Comparison of ENCODE assay signal across 26 cellular contexts in the genomic region with DNA sequence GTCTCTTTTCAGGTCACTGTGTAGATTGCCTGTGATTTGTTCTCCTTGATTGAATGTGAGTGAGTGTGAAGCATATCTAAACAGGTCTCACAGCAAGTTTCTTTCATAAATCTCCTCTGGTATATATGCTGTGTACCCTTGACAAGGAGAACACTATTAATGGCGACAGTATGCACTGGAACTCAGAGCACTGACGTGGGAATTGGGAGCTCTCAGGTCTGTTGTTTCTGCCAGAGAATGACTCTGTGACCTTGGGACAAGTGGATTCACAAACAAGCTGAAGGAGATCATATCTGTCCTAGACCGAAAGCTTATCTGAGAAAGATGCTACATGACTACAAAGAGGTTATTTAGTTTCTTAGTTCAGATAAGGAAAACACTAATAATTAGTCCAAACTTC.
"Had no signal": no experiment of that assay in that cellular context is flagged by ENCODE, and none has a peak within 500 bp of the region (broad histone marks: within the 10 kb centered on the region; RNA-seq: fewer than 3 reads in every experiment).

No MANE protein-coding gene starts in this region.

- H3K9me3 ChIP-seq: heart right ventricle, neutrophil, right lobe of liver, thyroid gland, transverse colon, upper lobe of left lung had no signal

- H3K9ac ChIP-seq: neural progenitor cell, parathyroid adenoma had no signal

- ATAC-seq: natural killer cell; right lobe of liver; stimulated activated memory B cell treated with anti-CD40 and anti-IgM and Interleukin-4, amounts not matched to agents 10 μg/mL and 1 μg/mL and 100 μg/mL, for 72 hours; stimulated activated naive CD8-positive, alpha-beta T cell treated with anti-CD3 and anti-CD28 coated beads, Interleukin-15, amount 100 ng/mL, for 72 hours had no signal

- H2AFZ ChIP-seq: hepatocyte, neural progenitor cell, parathyroid adenoma had no signal

- H3K27ac ChIP-seq: heart right ventricle, hepatocyte, neural progenitor cell, neutrophil, parathyroid adenoma, right lobe of liver, thyroid gland, transverse colon, upper lobe of left lung had no signal

- H3K36me3 ChIP-seq: heart right ventricle, neural progenitor cell, neutrophil, right lobe of liver, thyroid gland, transverse colon, upper lobe of left lung had no signal

- H3K4me1 ChIP-seq: neural progenitor cell, parathyroid adenoma, right lobe of liver, thyroid gland, upper lobe of left lung had no signal

- H3K4me3 ChIP-seq: heart right ventricle, hepatocyte, lung, neural progenitor cell, right lobe of liver, smooth muscle cell, thyroid gland, transverse colon, upper lobe of left lung had no signal

- H3K27me3 ChIP-seq: heart right ventricle, hepatocyte, neural progenitor cell, neutrophil, right lobe of liver, thyroid gland, transverse colon, upper lobe of left lung had no signal

- DNase-seq: glutamatergic neuron; heart right ventricle; islet precursor cell; naive B cell; natural killer cell; nephron progenitor cell; occipital lobe; retina; right lobe of liver; stimulated activated CD4-positive, alpha-beta T cell treated with anti-CD3 and anti-CD28 coated beads, Interleukin-1b, Interleukin-23, amount 100 ng/mL, for 48 hours; stimulated activated CD4-positive, alpha-beta T cell treated with anti-CD3 and anti-CD28 coated beads, Interleukin-2, amount 100 ng/mL, for 48 hours; stimulated activated CD4-positive, alpha-beta T cell treated with anti-CD3 and anti-CD28 coated beads, Interleukin-4, amount 100 ng/mL, for 4 hours; stimulated activated CD8-positive, alpha-beta memory T cell treated with anti-CD3 and anti-CD28 coated beads, Interleukin-4, amount 100 ng/mL, for 48 hours; stimulated activated naive CD4-positive, alpha-beta T cell treated with Interleukin-2 at 50 U/mL for 16 hours; stimulated activated naive CD8-positive, alpha-beta T cell treated with anti-CD3 and anti-CD28 coated beads, Interleukin-15, amount 100 ng/mL, for 72 hours; substantia nigra; thyroid gland; transverse colon; upper lobe of left lung had no signal

- H3K4me2 ChIP-seq: hepatocyte, neural progenitor cell, smooth muscle cell had no signal
